ENCODE assay signal across 14 cellular contexts in the genomic region with DNA sequence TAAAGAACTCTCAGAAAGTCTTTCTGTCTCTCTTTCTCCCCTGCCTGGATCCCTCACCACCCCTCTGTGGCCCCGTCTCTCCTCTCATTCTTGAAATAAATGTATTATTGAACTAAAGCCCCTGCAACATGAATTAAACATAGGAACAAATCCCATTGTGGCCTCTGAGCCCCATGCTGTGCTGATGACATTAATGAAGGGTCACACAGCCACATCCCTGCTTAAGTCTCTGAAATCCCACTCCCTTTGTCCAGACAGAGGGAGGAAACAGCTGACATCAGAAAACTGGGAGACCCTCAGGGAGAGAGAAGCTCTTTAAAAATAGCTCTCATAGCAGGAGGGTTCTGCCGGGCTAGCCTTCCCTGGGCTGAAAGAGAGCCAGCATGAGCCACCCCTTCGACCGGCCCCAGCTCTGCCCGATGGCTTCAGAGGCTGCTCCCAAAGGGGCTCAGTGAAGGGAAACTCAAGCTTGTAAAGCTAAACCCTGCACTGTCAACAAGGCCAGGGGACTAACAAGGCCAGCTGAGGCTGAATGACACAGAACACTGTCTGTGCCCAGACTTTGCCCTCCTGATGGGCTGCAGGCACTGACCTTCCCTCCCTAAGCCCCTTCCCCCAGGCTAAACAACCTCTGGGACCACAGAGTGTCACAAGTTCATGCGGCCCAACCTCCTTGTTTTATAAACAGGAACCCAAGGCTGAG.
"Had no signal": no experiment of that assay in that cellular context is flagged by ENCODE, and none has a peak within 500 bp of the region (broad histone marks: within the 10 kb centered on the region; RNA-seq: fewer than 3 reads in every experiment).

No MANE protein-coding gene starts in this region.

- DNase-seq: activated CD4-positive, alpha-beta memory T cell treated with anti-CD3 and anti-CD28 coated beads, Interleukin-2, amount 10 ng/mL, durations not matched to agents 7 days and 5 days; activated CD4-positive, alpha-beta T cell treated with anti-CD3 and anti-CD28 coated beads for 36 hours; activated CD8-positive, alpha-beta memory T cell treated with anti-CD3 and anti-CD28 coated beads, Interleukin-2, amount 50 U/mL, for 4 hours; activated naive CD4-positive, alpha-beta T cell treated with anti-CD3 and anti-CD28 coated beads, Interleukin-2, amount 10 ng/mL, durations not matched to agents 7 days and 5 days; brain microvascular endothelial cell; foreskin melanocyte; heart right ventricle; kidney; midbrain; sigmoid colon; stimulated activated CD4-positive, alpha-beta T cell treated with anti-CD3 and anti-CD28 coated beads, Interleukin-12 subunit alpha, Interleukin-12 subunit beta, amount 100 ng/mL, for 4 hours; stimulated activated naive CD8-positive, alpha-beta T cell treated with anti-CD3 and anti-CD28 coated beads, Interleukin-15, Interleukin-2, amounts not matched to agents 100 U/mL and 50 U/mL, for 24 hours; T-helper 9 cell; upper lobe of right lung had no signal
